ENCODE assay signal across 8 cellular contexts in genomic region chr9:83706703-83707517, GRCh38. TPM values are rescaled to one million over a fixed set of nuclear protein-coding genes. Genes with fewer than 3 reads are reported as not detected.
DNase-seq lines count a peak whose midpoint lies in the region; ATAC-seq and TF ChIP-seq lines count a peak whose summit lies in the region.

No MANE protein-coding gene starts in this region.

- no peaks in the 10 kb centered on the region for H3K9me3 ChIP-seq in iPS DF 6.9 (ENCODE audit: control insufficient read depth, insufficient read depth, low read length)
- no peaks in the 10 kb centered on the region for H3K9me3 ChIP-seq in skeletal muscle satellite cell (replicated peaks; ENCODE audit: low read length)

- H3K9ac ChIP-seq in skeletal muscle satellite cell (ENCODE audit: low read depth, low read length), result peak overlapping the region; percentile 98

- peak overlapping the region; percentile 96 for H3K4me2 ChIP-seq in skeletal muscle satellite cell (ENCODE audit: low read length)

- peak; percentile 6 for DNase-seq in SW480 (ENCODE audit: low spot score)
- peak; percentile 31 for DNase-seq in iPS DF 6.9 (ENCODE audit: low read depth, low spot score)
- DNase-seq in epidermal melanocyte (ENCODE audit: insufficient read length, low spot score), result no peak

- H3K4me3 ChIP-seq in iPS DF 6.9 (ENCODE audit: low read length) (peak overlapping the region; percentile 69), skeletal muscle satellite cell (ENCODE audit: low read length) (peak overlapping the region; percentile 93)

- H3K27me3 ChIP-seq in iPS DF 6.9 (ENCODE audit: control insufficient read depth, insufficient read depth, low read length), result no peaks in the 10 kb centered on the region
- H3K27me3 ChIP-seq in skeletal muscle satellite cell (ENCODE audit: control insufficient read depth, insufficient read depth, low read length), result no peaks in the 10 kb centered on the region

- no peak for TF ChIP-seq CTCF in C4-2B (conservative IDR thresholded peaks at IDR 0.05)

- H3K36me3 ChIP-seq in iPS DF 6.9 (ENCODE audit: control insufficient read depth, insufficient read depth, low read length), result no peaks in the 10 kb centered on the region
- peaks cover 3% of the 10 kb centered on the region for H3K36me3 ChIP-seq in skeletal muscle satellite cell (ENCODE audit: insufficient read depth, low read length)

- ATAC-seq in GM19395 (IDR thresholded peaks at IDR 0.05; ENCODE audit: unreplicated experiment) (peak; percentile 26), HG03469 (IDR thresholded peaks at IDR 0.05; ENCODE audit: unreplicated experiment) (peak; percentile 2)

- WGBS in adipose tissue, 3 donors, result 0 to 2% (median 1%) methylated on average over 35 to 42 of the region's 42 CpGs
- no CpG with 5 or more reads among the region's 42 CpGs for WGBS in iPS DF 6.9 (ENCODE audit: insufficient coverage, insufficient read length)

- H3K27ac ChIP-seq in C4-2B (peak overlapping the region; percentile 94), adipose tissue (ENCODE audit: low read depth, low read length) (peak overlapping the region; percentile 80), iPS DF 6.9 (ENCODE audit: low read length) (no peak overlapping the region)

- H3K4me1 ChIP-seq in iPS DF 6.9 (ENCODE audit: control insufficient read depth, insufficient read depth, low read length), result no peaks in the 10 kb centered on the region
- H3K4me1 ChIP-seq in skeletal muscle satellite cell (ENCODE audit: control insufficient read depth, insufficient read depth, low read length), result peaks cover 18% of the 10 kb centered on the region

RNA-seq across cellular contexts. Expression of gene UBQLN1, which starts 0.8 kb away (rescaled TPM):
- polyA plus RNA-seq in adipose tissue, result 10 to 100 TPM; 24.7 to 57.1 (median 33.0) TPM
- total RNA-seq in skeletal muscle satellite cell (2012; rRNA removed), result 93.3 and 96.3 TPM in 2 replicates
